29 cellular contexts compared by ENCODE assay signal in the genomic region with DNA sequence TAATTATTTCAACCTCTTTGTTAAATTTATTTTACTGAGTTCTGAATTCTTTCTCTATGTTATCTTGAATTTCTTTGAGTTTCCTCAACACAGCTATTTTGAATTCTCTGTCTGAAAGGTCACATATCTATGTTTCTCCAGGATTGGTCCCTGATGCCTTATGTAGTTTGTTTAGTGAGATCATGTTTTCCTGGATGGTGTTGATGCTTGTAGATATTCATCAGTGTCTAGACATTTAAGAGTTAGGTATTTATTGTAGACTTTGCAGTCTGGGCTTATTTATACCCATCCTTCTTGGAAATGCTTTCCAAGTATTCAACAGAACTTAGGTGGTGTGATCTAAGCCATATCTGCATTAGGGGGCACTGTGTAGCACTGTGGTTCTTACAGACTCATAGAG.
"Had no signal": no experiment of that assay in that cellular context is flagged by ENCODE, and none has a peak within 500 bp of the region (broad histone marks: within the 10 kb centered on the region; RNA-seq: fewer than 3 reads in every experiment).

No MANE protein-coding gene starts in this region.

- FAIRE-seq: colon, endometrium, frontal cortex had no signal

- H2AFZ ChIP-seq: hepatocyte had no signal

- H3K4me3 Mint-ChIP-seq: dendritic cell treated with granulocyte-macrophage colony-stimulating factor and Interleukin-4, amounts not matched to agents 40 ng/mL and 50 ng/mL, for 4 days; effector memory CD8-positive, alpha-beta T cell; endodermal cell had no signal

- ATAC-seq: effector memory CD8-positive, alpha-beta T cell; esophagus mucosa; foreskin keratinocyte; gastrocnemius medialis; gastroesophageal sphincter; heart left ventricle; heart right ventricle had no signal

- DNase-seq: colonic mucosa; cortex of kidney; dermis blood vessel endothelial cell; dorsolateral prefrontal cortex; effector CD4-positive, alpha-beta T cell; effector CD8-positive, alpha-beta T cell; effector memory CD4-positive, alpha-beta T cell; effector memory CD8-positive, alpha-beta T cell; endodermal cell; erythroblast; esophagus squamous epithelium; foreskin fibroblast; foreskin keratinocyte; foreskin melanocyte; gastrocnemius medialis; glutamatergic neuron; head of caudate nucleus; heart left ventricle; heart right ventricle had no signal

- H3K9me3 ChIP-seq: colonic mucosa, esophagus muscularis mucosa, esophagus squamous epithelium, gastrocnemius medialis, gastroesophageal sphincter had no signal

- H3K4me1 ChIP-seq: colonic mucosa, esophagus muscularis mucosa, esophagus squamous epithelium, foreskin keratinocyte, gastrocnemius medialis, gastroesophageal sphincter, heart left ventricle, heart right ventricle had no signal

- H3K27me3 ChIP-seq: colonic mucosa, dorsolateral prefrontal cortex, esophagus muscularis mucosa, esophagus squamous epithelium, foreskin keratinocyte, gastrocnemius medialis, gastroesophageal sphincter, heart left ventricle, heart right ventricle, hepatocyte had no signal

- H3K4me3 ChIP-seq: colonic mucosa, coronary artery, dorsolateral prefrontal cortex, esophagus muscularis mucosa, esophagus squamous epithelium, gastrocnemius medialis, gastroesophageal sphincter, heart left ventricle, heart right ventricle, hepatocyte had no signal

- H3K4me1 Mint-ChIP-seq: endodermal cell had no signal

- H3K27ac Mint-ChIP-seq: dendritic cell treated with granulocyte-macrophage colony-stimulating factor and Interleukin-4, amounts not matched to agents 40 ng/mL and 50 ng/mL, for 4 days; effector memory CD8-positive, alpha-beta T cell; endodermal cell had no signal

- H3K36me3 ChIP-seq: colonic mucosa, esophagus muscularis mucosa, esophagus squamous epithelium, gastrocnemius medialis, gastroesophageal sphincter, heart left ventricle, heart right ventricle had no signal

- H3K9me3 Mint-ChIP-seq: effector memory CD8-positive, alpha-beta T cell; endodermal cell had no signal

- H3K4me2 ChIP-seq: hepatocyte had no signal

- H3K27ac ChIP-seq: colonic mucosa, coronary artery, dorsolateral prefrontal cortex, epithelial cell of prostate, esophagus muscularis mucosa, esophagus squamous epithelium, foreskin keratinocyte, gastrocnemius medialis, gastroesophageal sphincter, heart left ventricle, heart right ventricle, hepatocyte had no signal

- H3K27me3 Mint-ChIP-seq: dendritic cell treated with granulocyte-macrophage colony-stimulating factor and Interleukin-4, amounts not matched to agents 40 ng/mL and 50 ng/mL, for 4 days; effector memory CD8-positive, alpha-beta T cell had no signal

- H3K79me2 ChIP-seq: hepatocyte had no signal
